ENCODE assay signal across 5 cellular contexts in genomic region chr17:11302395-11302932, GRCh38.
"Had no signal": no experiment of that assay in that cellular context is flagged by ENCODE, and none has a peak within 500 bp of the region (broad histone marks: within the 10 kb centered on the region; RNA-seq: fewer than 3 reads in every experiment).

No MANE protein-coding gene starts in this region.

- H3K9me3 Mint-ChIP-seq: GM23338 had no signal

- DNase-seq: H9, HCEC 1CT, IMR-90 had no signal

- ATAC-seq: GM23338, K562 had no signal

- H3K4me3 ChIP-seq: GM23338, K562 had no signal

- H3K4me1 Mint-ChIP-seq: GM23338, H9 had no signal

- H3K4me3 Mint-ChIP-seq: GM23338, H9 had no signal

- H3K27ac Mint-ChIP-seq: GM23338, H9 had no signal
